In the genomic region with DNA sequence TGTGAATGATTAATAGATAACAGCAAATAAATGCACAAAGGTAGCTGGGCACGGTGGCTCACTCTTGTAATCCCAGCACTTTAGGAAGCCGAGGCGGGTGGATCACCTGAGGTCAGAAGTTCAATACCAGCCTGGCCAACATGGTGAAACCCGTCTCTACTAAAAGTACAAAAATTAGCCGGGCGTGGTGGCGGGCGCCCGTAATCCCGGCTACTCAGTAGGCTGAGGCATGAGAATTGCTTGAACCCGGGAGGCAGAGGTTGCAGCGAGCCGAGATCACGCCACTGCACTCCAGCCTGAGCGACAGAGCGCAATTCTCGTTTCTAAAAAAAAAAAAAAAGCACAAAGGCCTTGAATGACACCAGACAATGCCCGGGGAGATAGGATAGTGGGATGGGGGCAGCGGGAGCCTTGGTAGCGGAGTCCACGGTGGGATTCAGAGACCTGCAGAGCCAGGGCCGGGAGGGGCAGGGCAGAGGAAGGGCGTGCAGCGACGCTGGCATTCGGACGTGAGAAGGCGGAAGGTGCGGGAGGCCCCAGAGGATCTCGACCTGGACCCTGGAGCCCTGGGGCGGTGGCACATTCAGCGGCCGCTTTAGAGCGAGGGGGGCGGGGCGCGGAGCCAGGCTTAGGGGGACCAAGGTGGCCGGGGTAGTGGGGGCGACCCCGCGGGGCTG, we compare ENCODE assay signal across 9 cellular contexts. TPM values are rescaled to one million over a fixed set of nuclear protein-coding genes. Genes with fewer than 3 reads are reported as not detected.
DNase-seq lines count a peak whose midpoint lies in the region; ATAC-seq and TF ChIP-seq lines count a peak whose summit lies in the region.
"Not testable (repeated sequence)": the region's sequence is repeated elsewhere in the genome, so short reads cannot be mapped to it uniquely, and the experiment has no call there.
"Had no signal": no experiment of that assay in that cellular context is flagged by ENCODE, and none has a peak within 500 bp of the region (broad histone marks: within the 10 kb centered on the region; RNA-seq: fewer than 3 reads in every experiment).

No MANE protein-coding gene starts in this region.

- peaks cover 11 to 21% (median 14%) of the 10 kb centered on the region in 3 donors for H3K4me1 Mint-ChIP-seq in CD8-positive, alpha-beta memory T cell
- peaks cover 26% of the 10 kb centered on the region for H3K4me1 Mint-ChIP-seq in activated naive CD8-positive, alpha-beta T cell treated with anti-CD3 and anti-CD28 coated beads, Interleukin-2, amount 50 U/mL, for 24 hours

- H2AFZ ChIP-seq in SK-N-SH (ENCODE audit: low read depth) = peak overlapping the region; percentile 92

- not testable (repeated sequence) for H3K36me3 Mint-ChIP-seq in CD8-positive, alpha-beta memory T cell; activated naive CD8-positive, alpha-beta T cell treated with anti-CD3 and anti-CD28 coated beads, Interleukin-2, amount 50 U/mL, for 24 hours (ENCODE audit: low read depth)

- not testable (repeated sequence) for TF ChIP-seq RAD21 in SK-N-SH (IDR thresholded peaks at IDR 0.05; ENCODE audit: low read length)

- not testable (repeated sequence) for H3K4me1 ChIP-seq in CD8-positive, alpha-beta memory T cell (ENCODE audit: insufficient read depth, low read length); SK-N-SH (ENCODE audit: control insufficient read depth in 1 of 2, insufficient read depth in 2 of 2, low read depth in 1 of 2, low read length in 1 of 2)
- H3K4me1 ChIP-seq in mucosa of rectum (ENCODE audit: control insufficient read depth in 2 of 2, insufficient read depth in 2 of 2, low read length in 2 of 2) = peaks cover 6 to 12% of the 10 kb centered on the region in 2 donors

- not testable (repeated sequence) for H3K36me3 ChIP-seq in CD8-positive, alpha-beta memory T cell (ENCODE audit: insufficient read depth, low read length); SK-N-SH (replicated peaks in 1 of 2; ENCODE audit: control insufficient read depth in 1 of 2, insufficient read depth in 2 of 2, low read length in 1 of 2); mucosa of rectum (ENCODE audit: control insufficient read depth in 2 of 2, insufficient read depth in 2 of 2, low read length in 2 of 2)

- peak overlapping the region; percentile 88 for H3K27ac ChIP-seq in CD8-positive, alpha-beta memory T cell (ENCODE audit: low read depth, low read length)
- H3K27ac ChIP-seq in SK-N-SH (ENCODE audit: low read depth in 2 of 2, low read length in 1 of 2) = peak overlapping the region; percentile 77 to 94
- peak overlapping the region; percentile 96 to 97 for H3K27ac ChIP-seq in mucosa of rectum (ENCODE audit: low read depth in 2 of 2, low read length in 2 of 2)

- not testable (repeated sequence) for TF ChIP-seq EP300 in SK-N-SH (IDR thresholded peaks at IDR 0.05; ENCODE audit: borderline replicate concordance in 1 of 2, low read depth in 1 of 2, low read length in 1 of 2)

- not testable (repeated sequence) for H3K9me3 ChIP-seq in CD8-positive, alpha-beta memory T cell (ENCODE audit: low read length); SK-N-SH; mucosa of rectum (ENCODE audit: control insufficient read depth in 2 of 2, low read length in 2 of 2)

- CTCF ChIA-PET in CD8-positive, alpha-beta memory T cell (lab: Charles Lee) = interaction anchor here (0.7 to 6.7 kb wide), 7 partner anchors 13 to 1534 kb away, joined by 3 to 35 read pairs (median 7); a partner anchor contains a TSS
- CTCF ChIA-PET in SK-N-SH (lab: Yijun Ruan, JAX) = interaction anchor here (1.0 to 4.1 kb wide), 8 partner anchors 9 to 80 kb away, joined by 3 to 27 read pairs (median 5); no protein-coding TSS in a partner anchor

- H3K9me3 Mint-ChIP-seq in CD8-positive, alpha-beta memory T cell; activated naive CD8-positive, alpha-beta T cell treated with anti-CD3 and anti-CD28 coated beads, Interleukin-2, amount 50 U/mL, for 24 hours: not testable (repeated sequence)

- not testable (repeated sequence) for H3K27me3 ChIP-seq in CD8-positive, alpha-beta memory T cell (ENCODE audit: insufficient read depth, low read length, poor library complexity, severe bottlenecking); SK-N-SH (ENCODE audit: insufficient read depth); mucosa of rectum (ENCODE audit: control insufficient read depth in 2 of 2, insufficient read depth in 2 of 2, low read length in 2 of 2)

- DNase-seq in CD8-positive, alpha-beta memory T cell = peak in 2 of 5 donors; percentile 31 to 36
- DNase-seq in KBM-7 (peak; percentile 43), SK-N-SH (peak; percentile 67), foreskin fibroblast (peak in 1 of 2 donors; percentile 47)
- DNase-seq in activated naive CD8-positive, alpha-beta T cell treated with anti-CD3 and anti-CD28 coated beads, Interleukin-2, amount 50 U/mL, for 24 hours = peak; percentile 47
- peak; percentile 21 for DNase-seq in stimulated activated CD8-positive, alpha-beta memory T cell treated with anti-CD3 and anti-CD28 coated beads, Interleukin-15, amount 100 ng/mL, for 24 hours (ENCODE audit: low read depth)

- H4K20me1 ChIP-seq in SK-N-SH (ENCODE audit: insufficient read depth) = not testable (repeated sequence)

- not testable (repeated sequence) for TF ChIP-seq CTCF in SK-N-SH (IDR thresholded peaks at IDR 0.05); foreskin fibroblast (IDR thresholded peaks at IDR 0.05; ENCODE audit: low read depth, low read length)

- POLR2A ChIA-PET in CD8-positive, alpha-beta memory T cell (lab: Charles Lee) = interaction anchor here (1.0 to 2.6 kb wide), 4 partner anchors 14 to 37 kb away, joined by 5 to 33 read pairs (median 12); a partner anchor contains a TSS
- POLR2A ChIA-PET in SK-N-SH (lab: Yijun Ruan, JAX) = interaction anchor here (0.6 to 2.8 kb wide), 7 partner anchors 14 to 130 kb away, joined by 3 to 13 read pairs (median 4); a partner anchor contains a TSS

- ATAC-seq in GM21619 (IDR thresholded peaks at IDR 0.05; ENCODE audit: unreplicated experiment) = peak; percentile 3
- peak; percentile 11 for ATAC-seq in activated naive CD8-positive, alpha-beta T cell treated with anti-CD3 and anti-CD28 coated beads, Interleukin-2, amount 50 U/mL, for 24 hours

- peaks cover 33% of the 10 kb centered on the region for H3K79me2 ChIP-seq in SK-N-SH (ENCODE audit: insufficient read depth)

- H3F3A ChIP-seq in SK-N-SH (replicated peaks; ENCODE audit: insufficient read depth) = peaks cover 11% of the 10 kb centered on the region

- H3K4me2 ChIP-seq in SK-N-SH = peak overlapping the region; percentile 90

- peak overlapping the region; percentile 91 for H3K4me3 ChIP-seq in CD8-positive, alpha-beta memory T cell (ENCODE audit: low read length)
- H3K4me3 ChIP-seq in SK-N-SH (ENCODE audit: low read depth in 2 of 2, low read length in 1 of 2) = peak overlapping the region; percentile 73 to 84
- peak overlapping the region; percentile 76 to 82 for H3K4me3 ChIP-seq in foreskin fibroblast (ENCODE audit: low read depth in 1 of 2, low read length in 2 of 2)
- peak overlapping the region; percentile 90 to 94 for H3K4me3 ChIP-seq in mucosa of rectum (ENCODE audit: low read length in 2 of 2)

- peak overlapping the region; percentile 85 to 96 (median 92) for H3K4me3 Mint-ChIP-seq in CD8-positive, alpha-beta memory T cell
- peak overlapping the region; percentile 87 for H3K4me3 Mint-ChIP-seq in activated naive CD8-positive, alpha-beta T cell treated with anti-CD3 and anti-CD28 coated beads, Interleukin-2, amount 50 U/mL, for 24 hours

- 5% methylated on average over 30 of the region's 41 CpGs for WGBS in SK-N-SH (ENCODE audit: low lambda C conversion rate)

- not testable (repeated sequence) for H3K27me3 Mint-ChIP-seq in CD8-positive, alpha-beta memory T cell; activated naive CD8-positive, alpha-beta T cell treated with anti-CD3 and anti-CD28 coated beads, Interleukin-2, amount 50 U/mL, for 24 hours

- not testable (repeated sequence) for H3K9me2 ChIP-seq in SK-N-SH

- in situ Hi-C loops in KBM-7 (cut with MboI; ENCODE audit: low pct_unique_long_range_greater_than_20kb, low sequenced_read_pairs) = not testable (repeated sequence)

- peak overlapping the region; percentile 63 to 99 (median 88) for H3K27ac Mint-ChIP-seq in CD8-positive, alpha-beta memory T cell
- H3K27ac Mint-ChIP-seq in activated naive CD8-positive, alpha-beta T cell treated with anti-CD3 and anti-CD28 coated beads, Interleukin-2, amount 50 U/mL, for 24 hours = peak overlapping the region; percentile 89

- H3K9ac ChIP-seq in SK-N-SH = peak overlapping the region; percentile 86
- peak overlapping the region; percentile 56 to 93 for H3K9ac ChIP-seq in mucosa of rectum (ENCODE audit: low read depth in 1 of 2, low read length in 2 of 2)

RNA-seq across cellular contexts. Expression of a gene that starts 1.1 kb away (rescaled TPM):
- total RNA-seq in CD8-positive, alpha-beta memory T cell = 10 to 100 TPM; 24.7 to 27.2 TPM
- 24.0 TPM for polyA plus RNA-seq in CD8-positive, alpha-beta memory T cell
- polyA plus RNA-seq in SK-N-SH (2012; rRNA removed) = 56.4 and 64.8 TPM in 2 replicates
- 26.4 and 44.3 TPM in 2 replicates for polyA plus RNA-seq in SK-N-SH (2012; cell fraction: cytosol; rRNA removed)
- 29.4 and 41.7 TPM in 2 replicates for polyA plus RNA-seq in SK-N-SH (2012; cell fraction: nucleus; rRNA removed)

RNA-seq across cellular contexts. Expression of a gene that starts 24.0 kb away (rescaled TPM):
- not detected for total RNA-seq in CD8-positive, alpha-beta memory T cell
- polyA plus RNA-seq in CD8-positive, alpha-beta memory T cell = not detected
- not detected in 2 replicates for polyA plus RNA-seq in SK-N-SH (2012; rRNA removed)
- polyA plus RNA-seq in SK-N-SH (2012; cell fraction: cytosol; rRNA removed) = not detected in 2 replicates
- 0.18 and 0.26 TPM in 2 replicates for polyA plus RNA-seq in SK-N-SH (2012; cell fraction: nucleus; rRNA removed)
- total RNA-seq: occipital lobe had no signal

RNA-seq across cellular contexts. Expression of a gene that starts 29.8 kb away (rescaled TPM):
- total RNA-seq in CD8-positive, alpha-beta memory T cell = 10 to 100 TPM; 37.2 to 39.8 TPM
- polyA plus RNA-seq in CD8-positive, alpha-beta memory T cell = 20.9 TPM
- polyA plus RNA-seq in SK-N-SH (2012; rRNA removed) = 22.4 and 30.1 TPM in 2 replicates
- polyA plus RNA-seq in SK-N-SH (2012; cell fraction: cytosol; rRNA removed) = 7.3 and 14.1 TPM in 2 replicates
- 102 and 122 TPM in 2 replicates for polyA plus RNA-seq in SK-N-SH (2012; cell fraction: nucleus; rRNA removed)

RNA-seq across cellular contexts. Expression of a gene that starts 51.8 kb away (rescaled TPM):
- total RNA-seq in CD8-positive, alpha-beta memory T cell = under 1 TPM; 0.29 to 0.74 TPM
- not detected for polyA plus RNA-seq in CD8-positive, alpha-beta memory T cell
- 0.26 and 0.47 TPM in 2 replicates for polyA plus RNA-seq in SK-N-SH (2012; rRNA removed)
- polyA plus RNA-seq in SK-N-SH (2012; cell fraction: cytosol; rRNA removed) = 0.24 and 0.46 TPM in 2 replicates
- polyA plus RNA-seq in SK-N-SH (2012; cell fraction: nucleus; rRNA removed) = 0.29 and 0.49 TPM in 2 replicates
